ENCODE assay signal across 20 cellular contexts in genomic region chr2:98058191-98058975, GRCh38. TPM values are rescaled to one million over a fixed set of nuclear protein-coding genes. Genes with fewer than 3 reads are reported as not detected.
"Had no signal": no experiment of that assay in that cellular context is flagged by ENCODE, and none has a peak within 500 bp of the region (broad histone marks: within the 10 kb centered on the region; RNA-seq: fewer than 3 reads in every experiment).

No MANE protein-coding gene starts in this region.

- H3K27ac Mint-ChIP-seq: activated CD8-positive, alpha-beta T cell treated with anti-CD3 and anti-CD28 coated beads, Interleukin-2, amount 10 ng/mL, durations not matched to agents 7 days and 5 days; activated naive CD8-positive, alpha-beta T cell treated with anti-CD3 and anti-CD28 coated beads for 36 hours; T-helper 1 cell treated with Interleukin-12 subunit alpha and Interleukin-12 subunit beta and Interleukin-4 antibody, amounts not matched to agents 30 μg/mL and 1 μg/mL, for 36 hours had no signal

- ATAC-seq: activated CD8-positive, alpha-beta T cell treated with anti-CD3 and anti-CD28 coated beads, Interleukin-2, amount 10 ng/mL, durations not matched to agents 7 days and 5 days; PC-3 had no signal

- H3K36me3 Mint-ChIP-seq: activated naive CD8-positive, alpha-beta T cell treated with anti-CD3 and anti-CD28 coated beads for 36 hours had no signal

- H3K4me1 Mint-ChIP-seq: activated naive CD8-positive, alpha-beta T cell treated with anti-CD3 and anti-CD28 coated beads for 36 hours had no signal

- DNase-seq: activated CD4-positive, alpha-beta T cell treated with anti-CD3 and anti-CD28 coated beads for 48 hours; activated CD4-positive, alpha-beta T cell treated with anti-CD3 and anti-CD28 coated beads, Interleukin-2, amount 50 U/mL, for 4 hours; activated CD4-positive, CD25-positive, alpha-beta regulatory T cell treated with anti-CD3 and anti-CD28 coated beads, Interleukin-2, amount 50 U/mL, for 72 hours; activated CD8-positive, alpha-beta memory T cell treated with anti-CD3 and anti-CD28 coated beads, Interleukin-2, amount 50 U/mL, for 48 hours; activated CD8-positive, alpha-beta T cell treated with anti-CD3 and anti-CD28 coated beads, Interleukin-2, amount 10 ng/mL, durations not matched to agents 7 days and 5 days; activated effector memory CD4-positive, alpha-beta T cell treated with Interleukin-2 at 50 U/mL for 16 hours; activated naive CD4-positive, alpha-beta T cell treated with Interleukin-2 at 50 U/mL for 16 hours; activated naive CD8-positive, alpha-beta T cell treated with anti-CD3 and anti-CD28 coated beads for 36 hours; activated T-cell treated with anti-CD3 and anti-CD28 coated beads, Interleukin-2, amount 50 U/mL, for 1 hour; cerebellar nuclear complex; MM.1S; NCI-H1105; NCI-H1436; NCI-H1694 treated with DMSO at 0.1 percent for 48 hours; NCI-H2029 treated with DMSO at 0.1 percent for 48 hours; NCI-H510A treated with DMSO at 0.1 percent for 48 hours; PC-3; SHP77 treated with DMSO at 0.1 percent for 48 hours had no signal

- H3K4me3 Mint-ChIP-seq: activated CD8-positive, alpha-beta T cell treated with anti-CD3 and anti-CD28 coated beads, Interleukin-2, amount 10 ng/mL, durations not matched to agents 7 days and 5 days; activated naive CD8-positive, alpha-beta T cell treated with anti-CD3 and anti-CD28 coated beads for 36 hours; T-helper 1 cell treated with Interleukin-12 subunit alpha and Interleukin-12 subunit beta and Interleukin-4 antibody, amounts not matched to agents 30 μg/mL and 1 μg/mL, for 36 hours had no signal

RNA-seq across cellular contexts. Expression of gene VWA3B, which starts 28.6 kb away (rescaled TPM):
- total RNA-seq: activated CD8-positive, alpha-beta T cell treated with anti-CD3 and anti-CD28 coated beads, Interleukin-2, amount 10 ng/mL, durations not matched to agents 7 days and 5 days; activated naive CD8-positive, alpha-beta T cell treated with anti-CD3 and anti-CD28 coated beads for 36 hours; PC-3; SK-MEL-5 had no signal
